Comparison of ENCODE assay signal across 25 cellular contexts in the genomic region with DNA sequence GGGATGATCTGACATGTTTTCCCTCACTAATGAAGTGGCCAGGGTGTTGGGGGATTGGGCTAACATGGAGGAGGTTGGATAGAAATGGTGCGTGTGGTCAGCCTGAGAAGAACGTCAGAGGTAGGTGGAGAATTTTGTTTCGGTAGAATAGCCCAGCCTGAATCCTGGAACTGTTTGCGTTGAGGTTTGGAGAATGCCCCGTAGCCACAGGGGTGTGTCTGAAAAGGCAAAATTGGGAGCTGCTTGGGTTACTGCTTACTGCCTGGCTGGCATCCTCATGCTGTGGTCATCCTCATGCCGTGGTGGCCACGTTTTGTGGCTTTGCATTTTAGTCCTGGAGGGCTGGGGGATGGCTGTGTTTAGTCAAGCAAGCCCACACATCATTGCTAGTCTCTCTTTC.
DNase-seq lines count a peak whose midpoint lies in the region; ATAC-seq, FAIRE-seq and TF ChIP-seq lines count a peak whose summit lies in the region.
"Had no signal": no experiment of that assay in that cellular context is flagged by ENCODE, and none has a peak within 500 bp of the region (broad histone marks: within the 10 kb centered on the region; RNA-seq: fewer than 3 reads in every experiment).

No MANE protein-coding gene starts in this region.

- no peak for TF ChIP-seq POLR2A in right lobe of liver (IDR thresholded peaks at IDR 0.05)
- no peak for TF ChIP-seq POLR2A in stomach (IDR thresholded peaks at IDR 0.05)

- DNase-seq in HTR-8/SVneo (ENCODE audit: insufficient read length, low spot score) (no peak), mammary epithelial cell (peak; percentile 16), lower lobe of right lung (no peak), GM19240 (ENCODE audit: insufficient read length, low spot score) (no peak), right lobe of liver (no peak), stomach (no peak), NCI-H1930 (lab: John Stamatoyannopoulos, UW) (no peak)
- DNase-seq: activated CD4-positive, alpha-beta T cell treated with anti-CD3 and anti-CD28 coated beads for 1 hour; activated CD8-positive, alpha-beta memory T cell treated with anti-CD3 and anti-CD28 coated beads, Interleukin-2, amount 10 ng/mL, durations not matched to agents 7 days and 5 days; activated naive CD8-positive, alpha-beta T cell treated with anti-CD3 and anti-CD28 coated beads for 36 hours; body of pancreas; colonic mucosa; IMR-90; naive thymus-derived CD4-positive, alpha-beta T cell; NCI-H1417; NCI-H2171; NCI-H526; T-helper 9 cell had no signal

- no peak overlapping the region for H2AFZ ChIP-seq in mammary epithelial cell (ENCODE audit: low read depth, low read length)
- H2AFZ ChIP-seq: hepatocyte had no signal

- H3K4me3 ChIP-seq in mammary epithelial cell (replicated peaks in 1 of 3; ENCODE audit: insufficient read depth in 1 of 3, low read depth in 2 of 3, low read length in 3 of 3) (no peak overlapping the region), lower lobe of right lung (peak overlapping the region; percentile 50), subcutaneous abdominal adipose tissue (ENCODE audit: low read depth in 1 of 5, low read length in 5 of 5) (peak overlapping the region; percentile 7 to 82 (median 57)), right lobe of liver (no peak overlapping the region), stomach (no peak overlapping the region)
- H3K4me3 ChIP-seq: BLaER1 treated with 17β-estradiol and CSF1 and Interleukin-3, amounts not matched to agents 10 nM and 100 nM; body of pancreas; colonic mucosa; hepatocyte had no signal

- no peaks in the 10 kb centered on the region for H4K20me1 ChIP-seq in mammary epithelial cell (ENCODE audit: insufficient read depth, low read length)
- H4K20me1 ChIP-seq: BLaER1 treated with 17β-estradiol and CSF1 and Interleukin-3, amounts not matched to agents 10 nM and 100 nM had no signal

- H3K27ac ChIP-seq in mammary epithelial cell (ENCODE audit: insufficient read depth, low read depth, low read length) (no peak overlapping the region), lower lobe of right lung (peak overlapping the region; percentile 64), subcutaneous abdominal adipose tissue (ENCODE audit: low read depth, low read length) (peak overlapping the region; percentile 86), right lobe of liver (no peak overlapping the region), stomach (peak overlapping the region in 1 of 5 donors; percentile 3)
- H3K27ac ChIP-seq: BLaER1 treated with 17β-estradiol and CSF1 and Interleukin-3, amounts not matched to agents 10 nM and 100 nM; body of pancreas; colonic mucosa; hepatocyte; RWPE1 had no signal

- no peak for TF ChIP-seq EP300 in stomach (IDR thresholded peaks at IDR 0.05)

- dilution Hi-C loops in mammary epithelial cell (cut with HindIII; ENCODE audit: low sequenced_read_pairs), result no loop called here

- H3K9me3 ChIP-seq in mammary epithelial cell (replicated peaks; ENCODE audit: insufficient read depth, low read length) (no peaks in the 10 kb centered on the region), lower lobe of right lung (no peaks in the 10 kb centered on the region), subcutaneous abdominal adipose tissue (ENCODE audit: control insufficient read depth in 5 of 5, low read length in 5 of 5) (no peaks in the 10 kb centered on the region), right lobe of liver (no peaks in the 10 kb centered on the region), stomach (no peaks in the 10 kb centered on the region)
- H3K9me3 ChIP-seq: body of pancreas, colonic mucosa had no signal

- no peaks in the 10 kb centered on the region for H3K36me3 ChIP-seq in mammary epithelial cell (ENCODE audit: insufficient read depth, low read length)
- H3K36me3 ChIP-seq in lower lobe of right lung, result no peaks in the 10 kb centered on the region
- no peaks in the 10 kb centered on the region for H3K36me3 ChIP-seq in subcutaneous abdominal adipose tissue (ENCODE audit: control insufficient read depth in 5 of 5, insufficient read depth in 5 of 5, low read length in 5 of 5)
- no peaks in the 10 kb centered on the region for H3K36me3 ChIP-seq in right lobe of liver
- H3K36me3 ChIP-seq in stomach, result no peaks in the 10 kb centered on the region
- H3K36me3 ChIP-seq: BLaER1 treated with 17β-estradiol and CSF1 and Interleukin-3, amounts not matched to agents 10 nM and 100 nM; colonic mucosa had no signal

- intact Hi-C loops in mammary epithelial cell (cut with micrococcal nuclease) (no loop called here), lower lobe of right lung (cut with DNase I) (no loop called here), right lobe of liver (cut with DNase I) (no loop called here), stomach (cut with DNase I; ENCODE audit: low total_unique reads) (no loop called here)

- peak; percentile 79 for FAIRE-seq in HTR-8/SVneo (lab: Jason Lieb, UNC)
- FAIRE-seq: D721Med, endometrium had no signal

- H3K4me1 ChIP-seq in mammary epithelial cell (ENCODE audit: insufficient read depth, low read length) (peaks cover 11% of the 10 kb centered on the region), lower lobe of right lung (peaks cover 25% of the 10 kb centered on the region), subcutaneous abdominal adipose tissue (ENCODE audit: control insufficient read depth in 5 of 5, insufficient read depth in 5 of 5, low read length in 5 of 5) (peaks cover 4 to 51% (median 44%) of the 10 kb centered on the region in 5 donors), right lobe of liver (no peaks in the 10 kb centered on the region), stomach (peaks cover 11 to 33% (median 17%) of the 10 kb centered on the region in 4 donors)
- H3K4me1 ChIP-seq: BLaER1 treated with 17β-estradiol and CSF1 and Interleukin-3, amounts not matched to agents 10 nM and 100 nM; body of pancreas; colonic mucosa had no signal

- no peak overlapping the region for H3K9ac ChIP-seq in mammary epithelial cell (ENCODE audit: insufficient read depth, low read length)
- peak overlapping the region; percentile 2 to 78 (median 61) for H3K9ac ChIP-seq in subcutaneous abdominal adipose tissue (ENCODE audit: low read length in 5 of 5)
- H3K9ac ChIP-seq: BLaER1 treated with 17β-estradiol and CSF1 and Interleukin-3, amounts not matched to agents 10 nM and 100 nM had no signal

- CTCF ChIA-PET in mammary epithelial cell (lab: Charles Lee; ENCODE audit: low non-redundant PET), result no interaction called here

- WGBS in mammary epithelial cell (ENCODE audit: low coverage, missing lambda C conversion rate), result 72% methylated on average over 7 of the region's 7 CpGs
- no CpG with 5 or more reads among the region's 7 CpGs for WGBS in right lobe of liver (ENCODE audit: insufficient coverage, low coverage, low lambda C conversion rate, missing lambda C conversion rate)
- 60 to 91% (median 87%) methylated on average over 7 of the region's 7 CpGs for WGBS in stomach, 5 donors

- no TSS peak for BruUV-seq in mammary epithelial cell (replicated peaks; lab: Mats Ljungman, UMichigan)

- no peaks in the 10 kb centered on the region for H3K79me2 ChIP-seq in mammary epithelial cell (ENCODE audit: insufficient read depth, low read length)
- H3K79me2 ChIP-seq: hepatocyte had no signal

- no peaks in the 10 kb centered on the region for H3K27me3 ChIP-seq in mammary epithelial cell (ENCODE audit: insufficient read depth, low read length)
- H3K27me3 ChIP-seq in lower lobe of right lung (ENCODE audit: low read depth), result no peaks in the 10 kb centered on the region
- H3K27me3 ChIP-seq in subcutaneous abdominal adipose tissue (ENCODE audit: control insufficient read depth in 5 of 5, insufficient read depth in 4 of 5, low read length in 5 of 5), result no peaks in the 10 kb centered on the region
- no peaks in the 10 kb centered on the region for H3K27me3 ChIP-seq in right lobe of liver
- H3K27me3 ChIP-seq in stomach, result no peaks in the 10 kb centered on the region
- H3K27me3 ChIP-seq: BLaER1 treated with 17β-estradiol and CSF1 and Interleukin-3, amounts not matched to agents 10 nM and 100 nM; body of pancreas; colonic mucosa; hepatocyte had no signal

- in situ Hi-C loops in mammary epithelial cell (cut with MboI; ENCODE audit: low sequenced_read_pairs in 2 of 2), result no loop called here

- no peak overlapping the region for H3K4me2 ChIP-seq in mammary epithelial cell (ENCODE audit: insufficient read depth, low read depth, low read length)
- H3K4me2 ChIP-seq: BLaER1 treated with 17β-estradiol and CSF1 and Interleukin-3, amounts not matched to agents 10 nM and 100 nM had no signal

- no peak for TF ChIP-seq CTCF in mammary epithelial cell (conservative IDR thresholded peaks at IDR 0.05 in 1 of 2, IDR thresholded peaks at IDR 0.05 in 1 of 2; ENCODE audit: extremely low read depth in 1 of 2, insufficient read depth in 1 of 2, low read depth in 1 of 2, low read length in 2 of 2)
- TF ChIP-seq CTCF in lower lobe of right lung (IDR thresholded peaks at IDR 0.05), result no peak
- no peak for TF ChIP-seq CTCF in right lobe of liver (IDR thresholded peaks at IDR 0.05)
- TF ChIP-seq CTCF in stomach (IDR thresholded peaks at IDR 0.05), result no peak

- peak; percentile 57 to 66 for ATAC-seq in lower lobe of right lung
- no peak for ATAC-seq in right lobe of liver
- ATAC-seq: activated CD8-positive, alpha-beta memory T cell treated with anti-CD3 and anti-CD28 coated beads, Interleukin-2, amount 10 ng/mL, durations not matched to agents 7 days and 5 days; body of pancreas; naive thymus-derived CD4-positive, alpha-beta T cell; SK-N-SH treated with all-trans-retinoic acid at 6 μM for 48 hours had no signal

Comparison
In these comparisons a context has a peak if more than half of its experiments do, and no peak if none do; other contexts are left out.
1. H3K27ac ChIP-seq: peak in lower lobe of right lung (single experiment) and subcutaneous abdominal adipose tissue (single experiment); none in mammary epithelial cell (single experiment) and right lobe of liver (0 of 3).
2. H3K4me3 ChIP-seq: peak in lower lobe of right lung (single experiment) and subcutaneous abdominal adipose tissue (5 of 5); none in mammary epithelial cell (0 of 3), right lobe of liver (0 of 3) and stomach (0 of 4).
3. ATAC-seq: peak in lower lobe of right lung (2 of 2); none in right lobe of liver (0 of 4).